8 cellular contexts compared by ENCODE assay signal in genomic region chr22:38056969-38057841, GRCh38. TPM values are rescaled to one million over a fixed set of nuclear protein-coding genes. Genes with fewer than 3 reads are reported as not detected.
DNase-seq lines count a peak whose midpoint lies in the region; ATAC-seq and TF ChIP-seq lines count a peak whose summit lies in the region.

Gene PICK1, plus strand, starts transcription at chr22:38057404. Its CDS starts 406 bp downstream, at chr22:38057810.

- TF ChIP-seq CTCF in colonic mucosa (IDR thresholded peaks at IDR 0.05): no peak

- H3K9ac ChIP-seq in colonic mucosa (ENCODE audit: low read depth in 2 of 2, low read length in 2 of 2): peak within 1 kb of the TSS; percentile 80 to 86

- peak; percentile 59 for ATAC-seq in HG02678 (IDR thresholded peaks at IDR 0.05; ENCODE audit: unreplicated experiment)

- CTCF ChIA-PET in activated CD4-positive, alpha-beta T cell treated with anti-CD3 and anti-CD28 coated beads, Interleukin-2, amount 10 ng/mL, durations not matched to agents 7 days and 5 days (lab: Charles Lee): interaction anchor here (0.5 to 1.1 kb wide), 3 partner anchors 13 to 461 kb away, joined by 3 to 4 read pairs (median 3); no protein-coding TSS in a partner anchor

- peaks cover 6% of the 10 kb centered on the region for H3K36me3 Mint-ChIP-seq in activated CD4-positive, alpha-beta T cell treated with anti-CD3 and anti-CD28 coated beads, Interleukin-2, amount 10 ng/mL, durations not matched to agents 7 days and 5 days (ENCODE audit: low read depth)

- POLR2A ChIA-PET in activated CD4-positive, alpha-beta T cell treated with anti-CD3 and anti-CD28 coated beads, Interleukin-2, amount 10 ng/mL, durations not matched to agents 7 days and 5 days (lab: Charles Lee): no interaction called here

- H3K4me1 ChIP-seq in colonic mucosa: no peaks in the 10 kb centered on the region

- H3K27me3 Mint-ChIP-seq in activated CD4-positive, alpha-beta T cell treated with anti-CD3 and anti-CD28 coated beads, Interleukin-2, amount 10 ng/mL, durations not matched to agents 7 days and 5 days: peaks cover 3% of the 10 kb centered on the region

- peaks cover 16% of the 10 kb centered on the region for H3K4me1 Mint-ChIP-seq in activated CD4-positive, alpha-beta T cell treated with anti-CD3 and anti-CD28 coated beads, Interleukin-2, amount 10 ng/mL, durations not matched to agents 7 days and 5 days

- H3K27me3 ChIP-seq in colonic mucosa: no peaks in the 10 kb centered on the region

- DNase-seq in COLO829 (ENCODE audit: low spot score): peak; percentile 87
- DNase-seq in NCI-H510A (lab: John Stamatoyannopoulos, UW): peak; percentile 85
- peak; percentile 87 for DNase-seq in activated CD4-positive, alpha-beta T cell treated with anti-CD3 and anti-CD28 coated beads, Interleukin-2, amount 10 ng/mL, durations not matched to agents 7 days and 5 days
- DNase-seq in colonic mucosa: peak; percentile 87
- peak; percentile 88 for DNase-seq in kidney glomerular epithelial cell (lab: John Stamatoyannopoulos, UW)
- DNase-seq in stimulated activated CD4-positive, alpha-beta T cell treated with anti-CD3 and anti-CD28 coated beads, Interleukin-15, amount 100 ng/mL, for 24 hours: peak; percentile 90
- no peak for DNase-seq in cortex of kidney (lab: John Stamatoyannopoulos, UW)

- H3K36me3 ChIP-seq in colonic mucosa: no peaks in the 10 kb centered on the region

- H3K27ac ChIP-seq in colonic mucosa: peak within 1 kb of the TSS; percentile 55

- intact Hi-C loops in colonic mucosa (cut with DNase I): no loop called here

- H3K9me3 Mint-ChIP-seq in activated CD4-positive, alpha-beta T cell treated with anti-CD3 and anti-CD28 coated beads, Interleukin-2, amount 10 ng/mL, durations not matched to agents 7 days and 5 days: no peaks in the 10 kb centered on the region

- H3K9me3 ChIP-seq in colonic mucosa: no peaks in the 10 kb centered on the region

- peak within 1 kb of the TSS; percentile 54 for H3K4me3 ChIP-seq in colonic mucosa

- peak within 1 kb of the TSS; percentile 85 for H3K4me3 Mint-ChIP-seq in activated CD4-positive, alpha-beta T cell treated with anti-CD3 and anti-CD28 coated beads, Interleukin-2, amount 10 ng/mL, durations not matched to agents 7 days and 5 days

- H3K27ac Mint-ChIP-seq in activated CD4-positive, alpha-beta T cell treated with anti-CD3 and anti-CD28 coated beads, Interleukin-2, amount 10 ng/mL, durations not matched to agents 7 days and 5 days: peak within 1 kb of the TSS; percentile 99

RNA-seq across cellular contexts. Expression of gene PICK1, which starts in this region (rescaled TPM):
- 10 to 100 TPM; 15.2 to 15.4 TPM for total RNA-seq in activated CD4-positive, alpha-beta T cell treated with anti-CD3 and anti-CD28 coated beads, Interleukin-2, amount 10 ng/mL, durations not matched to agents 7 days and 5 days
- total RNA-seq in colonic mucosa: 10 to 100 TPM; 27.6 to 47.2 TPM
